In genomic region chr7:2666130-2666529, GRCh38 we compare ENCODE assay signal across 1 cellular context.
TF ChIP-seq lines count a peak whose summit lies in the region.

No MANE protein-coding gene starts in this region.

TF ChIP-seq in K562, 482 proteins besides CTCF, POLR2A, EP300 and RAD21:
- TF ChIP-seq FOSL1 (tag; conservative IDR thresholded peaks at IDR 0.05), result no peak
- no peak for TF ChIP-seq PRDM10 (IDR thresholded peaks at IDR 0.05; ENCODE audit: partially characterized antibody)
- no peak for TF ChIP-seq ZNF23 (CRISPR knock-in tag; IDR thresholded peaks at IDR 0.05)
- TF ChIP-seq GTF3C2 (IDR thresholded peaks at IDR 0.05; ENCODE audit: borderline replicate concordance, extremely low read depth, insufficient read length), result no peak
- 0 out of 2 replicates have a peak, but pooled peaks have one; percentile 16 for TF ChIP-seq USF2 (CRISPR knock-in tag; IDR thresholded peaks at IDR 0.05)
